In the genomic region with DNA sequence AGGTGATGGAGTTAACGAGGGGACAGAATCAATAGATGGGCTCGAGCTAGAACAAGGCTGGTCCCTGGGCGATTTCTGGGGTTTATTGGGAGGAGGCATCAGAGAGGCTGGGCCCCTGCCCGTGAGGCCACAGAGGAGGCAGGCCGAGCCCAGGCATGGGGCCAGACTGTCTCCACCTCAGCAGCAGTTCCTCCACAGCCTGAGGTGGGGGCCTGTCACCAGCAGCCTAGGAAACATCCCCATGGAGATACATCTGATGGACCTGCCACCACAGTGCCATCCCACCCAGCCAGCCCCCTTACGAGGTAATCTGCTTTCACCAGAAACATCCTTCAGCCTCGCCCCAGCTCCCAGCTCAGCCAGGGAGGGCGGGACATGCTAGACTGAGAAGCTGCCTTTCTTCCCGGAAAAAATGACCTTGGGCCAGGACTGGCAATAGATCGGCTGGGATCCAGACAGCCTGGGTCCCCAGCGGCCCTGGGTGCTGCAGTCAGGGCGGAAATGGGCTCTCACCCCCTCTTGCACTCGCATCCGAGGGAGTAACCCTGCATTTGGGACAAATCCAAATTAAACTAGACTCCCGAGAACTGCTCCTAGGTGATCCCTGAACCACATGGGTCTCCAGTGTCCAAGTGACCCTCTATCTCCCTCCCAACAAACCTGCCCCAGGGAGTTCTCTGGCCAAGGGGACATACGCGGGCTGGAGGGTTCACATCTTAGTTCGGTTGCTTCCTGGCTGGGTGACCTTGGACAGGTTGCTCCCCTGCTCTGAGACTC, we compare ENCODE assay signal across 1 cellular context.
TF ChIP-seq lines count a peak whose summit lies in the region.

No MANE protein-coding gene starts in this region.

TF ChIP-seq in H1, 55 proteins besides CTCF, POLR2A, EP300 and RAD21:
- TF ChIP-seq SAP30 (IDR thresholded peaks at IDR 0.05; ENCODE audit: insufficient read depth, insufficient replicate concordance, low read length) (no peak), RNF2 (IDR thresholded peaks at IDR 0.05; ENCODE audit: borderline replicate concordance, low read depth, low read length, missing control alignments, poor library complexity, severe bottlenecking) (no peak), BRCA1 (IDR thresholded peaks at IDR 0.05; ENCODE audit: low read depth, low read length) (no peak), PHF8 (conservative IDR thresholded peaks at IDR 0.05; ENCODE audit: low read depth, low read length) (no peak), TBP (IDR thresholded peaks at IDR 0.05; ENCODE audit: low read depth, low read length) (no peak), CTBP2 (IDR thresholded peaks at IDR 0.05; ENCODE audit: borderline replicate concordance, insufficient read depth, insufficient read length, low read length) (no peak), SRF (IDR thresholded peaks at IDR 0.05; ENCODE audit: low read depth, low read length) (no peak)
